Comparison of ENCODE assay signal across 15 cellular contexts in genomic region chr2:119326938-119327337, GRCh38.
"Had no signal": no experiment of that assay in that cellular context is flagged by ENCODE, and none has a peak within 500 bp of the region (broad histone marks: within the 10 kb centered on the region; RNA-seq: fewer than 3 reads in every experiment).

No MANE protein-coding gene starts in this region.

- H3K4me3 ChIP-seq: colonic mucosa, esophagus muscularis mucosa, mucosa of descending colon had no signal

- DNase-seq: activated B cell treated with CpG ODN at 0.5 μM for 24 hours; activated CD8-positive, alpha-beta memory T cell treated with anti-CD3 and anti-CD28 coated beads for 24 hours; activated naive CD4-positive, alpha-beta T cell; activated naive CD8-positive, alpha-beta T cell treated with anti-CD3 and anti-CD28 coated beads, Interleukin-2, amount 10 ng/mL, durations not matched to agents 7 days and 5 days; central memory CD4-positive, alpha-beta T cell; colonic mucosa; foreskin fibroblast; hippocampal formation; mammary epithelial cell; mucosa of descending colon; naive thymus-derived CD8-positive, alpha-beta T cell had no signal

- ATAC-seq: left lobe of liver; mucosa of descending colon; naive thymus-derived CD8-positive, alpha-beta T cell; stimulated activated effector memory CD8-positive, alpha-beta T cell treated with anti-CD3 and anti-CD28 coated beads, Interleukin-12 subunit alpha, Interleukin-12 subunit beta, amount 100 ng/mL, for 72 hours had no signal

- H3K27ac ChIP-seq: colonic mucosa, esophagus muscularis mucosa, parathyroid adenoma had no signal

- H3K27me3 ChIP-seq: colonic mucosa, esophagus muscularis mucosa had no signal
